ENCODE assay signal across 11 cellular contexts in the genomic region with DNA sequence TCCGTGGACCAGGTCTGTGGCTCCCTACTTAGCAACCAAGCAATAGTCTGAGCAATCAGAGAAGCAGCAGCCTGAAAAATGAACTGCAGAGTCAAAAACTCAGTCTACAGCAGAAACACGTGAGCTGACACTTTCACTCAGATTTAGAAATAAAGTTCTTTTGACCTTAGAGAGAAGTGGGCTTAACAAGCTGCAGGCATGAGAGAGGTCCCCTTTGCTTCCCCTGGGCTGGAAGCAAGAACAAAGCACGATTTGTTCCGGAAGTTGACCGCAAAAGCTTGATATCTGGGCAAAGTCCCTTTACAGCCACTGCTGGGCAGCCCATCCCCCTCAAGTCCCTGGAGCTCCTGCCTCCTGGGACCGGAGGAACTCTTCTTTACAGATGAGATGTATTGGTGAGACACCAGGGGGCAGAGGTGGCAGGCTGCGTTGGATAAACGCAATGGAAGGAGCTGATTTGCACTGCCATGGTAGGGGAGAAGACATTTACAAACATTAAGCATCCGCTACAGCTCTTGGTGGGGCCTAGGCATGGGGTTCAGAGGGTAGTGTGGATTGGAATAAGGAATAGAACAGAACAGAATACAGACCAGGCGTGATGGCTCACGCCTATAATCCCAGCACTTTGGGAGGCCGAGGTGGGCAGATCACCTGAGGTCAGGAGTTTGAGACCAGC. TPM values are rescaled to one million over a fixed set of nuclear protein-coding genes. Genes with fewer than 3 reads are reported as not detected.
A peak's percentile ranks its signal among the peaks of the same experiment; 100 is the strongest.
DNase-seq lines count a peak whose midpoint lies in the region; ATAC-seq, FAIRE-seq and TF ChIP-seq lines count a peak whose summit lies in the region.
"Had no signal": no experiment of that assay in that cellular context is flagged by ENCODE, and none has a peak within 500 bp of the region (broad histone marks: within the 10 kb centered on the region; RNA-seq: fewer than 3 reads in every experiment).

No MANE protein-coding gene starts in this region.

- H3K27me3 ChIP-seq in cardiac muscle cell (peaks cover 40% of the 10 kb centered on the region), right atrium auricular region (peaks cover 10 to 15% of the 10 kb centered on the region in 2 donors)

- no peak for FAIRE-seq in urothelium cell line (lab: Jason Lieb, UNC)
- FAIRE-seq: HTR-8/SVneo had no signal

- intact Hi-C loops in left colon (cut with DNase I, micrococcal nuclease) = loop anchor here in 1 of 2 donors (10.0 kb wide), 1 partner anchor 422 kb away; no protein-coding TSS in a partner anchor

- H3K9me3 ChIP-seq in cardiac muscle cell (ENCODE audit: low read depth) (no peaks in the 10 kb centered on the region), right atrium auricular region (no peaks in the 10 kb centered on the region)

- peak in 1 of 2 donors; percentile 41 for DNase-seq in cardiac muscle cell (ENCODE audit: low read depth in 1 of 2, low spot score in 1 of 2)
- DNase-seq in right atrium auricular region (ENCODE audit: low spot score) = no peak
- DNase-seq in left colon = peak; percentile 88 to 94
- peak; percentile 29 for DNase-seq in urothelium cell line (ENCODE audit: low spot score)
- DNase-seq in NCI-H2196 (lab: John Stamatoyannopoulos, UW; ENCODE audit: unreplicated experiment) = no peak
- no peak for DNase-seq in activated gamma-delta T cell (lab: John Stamatoyannopoulos, UW)
- DNase-seq: CD4-positive, CD25-positive, alpha-beta regulatory T cell had no signal

- no peaks in the 10 kb centered on the region for H3K36me3 ChIP-seq in cardiac muscle cell
- no peaks in the 10 kb centered on the region for H3K36me3 ChIP-seq in right atrium auricular region

- no peak overlapping the region for H3K4me3 ChIP-seq in cardiac muscle cell
- H3K4me3 ChIP-seq in right atrium auricular region = no peak overlapping the region

- peak; percentile 97 for ATAC-seq in left colon
- ATAC-seq in GM18498 (IDR thresholded peaks at IDR 0.05; ENCODE audit: unreplicated experiment) = no peak
- ATAC-seq: Right ventricle myocardium inferior had no signal

- H3K4me1 ChIP-seq in cardiac muscle cell (ENCODE audit: low read depth) (no peaks in the 10 kb centered on the region), right atrium auricular region (no peaks in the 10 kb centered on the region)

- TF ChIP-seq CTCF in cardiac muscle cell (IDR thresholded peaks at IDR 0.05; ENCODE audit: low read depth, low read length) (peak; percentile 23), right atrium auricular region (IDR thresholded peaks at IDR 0.05) (no peak), VCaP (conservative IDR thresholded peaks at IDR 0.05) (peak; percentile 14; the same call in 1 of the 2 replicates)

- H3K27ac ChIP-seq in cardiac muscle cell (no peak overlapping the region), right atrium auricular region (no peak overlapping the region), VCaP (peak overlapping the region; percentile 81)

RNA-seq across cellular contexts. Expression of a gene that starts 5.8 kb away (rescaled TPM):
- total RNA-seq in cardiac muscle cell = 0.14 TPM in 1 of 2 replicates, not detected in the other
- polyA plus RNA-seq in cardiac muscle cell = not detected in 2 replicates
- total RNA-seq in right atrium auricular region = not detected
- total RNA-seq in left colon = 10 to 100 TPM; 36.0 to 38.8 TPM
- total RNA-seq: CD4-positive, CD25-positive, alpha-beta regulatory T cell had no signal
- polyA plus RNA-seq: CD4-positive, CD25-positive, alpha-beta regulatory T cell had no signal

RNA-seq across cellular contexts. Expression of a gene that starts 23.1 kb away (rescaled TPM):
- total RNA-seq in cardiac muscle cell (8.1 and 9.8 TPM in 2 replicates), right atrium auricular region (1 to 10 TPM; 3.2 to 4.2 TPM), left colon (10 to 100 TPM; 49.4 to 53.4 TPM)
- polyA plus RNA-seq in cardiac muscle cell = 13.3 TPM in 2 replicates
- polyA plus RNA-seq: CD4-positive, CD25-positive, alpha-beta regulatory T cell had no signal

RNA-seq across cellular contexts. Expression of a gene that starts 30.3 kb away (rescaled TPM):
- total RNA-seq in cardiac muscle cell (41.0 and 51.9 TPM in 2 replicates), right atrium auricular region (10 to 100 TPM; 21.1 to 24.8 TPM), left colon (10 to 100 TPM; 58.7 to 59.6 TPM)
- polyA plus RNA-seq in cardiac muscle cell = 18.6 and 24.4 TPM in 2 replicates

RNA-seq across cellular contexts. Expression of a gene that starts 59.0 kb away (rescaled TPM):
- total RNA-seq in cardiac muscle cell (0.14 and 0.45 TPM in 2 replicates), right atrium auricular region (under 1 TPM; 0.20 to 0.22 TPM), left colon (under 1 TPM; 0.09 to 0.50 TPM)
- polyA plus RNA-seq in cardiac muscle cell = 1.8 TPM in 1 of 2 replicates, not detected in the other

RNA-seq across cellular contexts. Expression of a gene that starts 59.1 kb away (rescaled TPM):
- total RNA-seq in cardiac muscle cell = 97.0 and 217 TPM in 2 replicates
- 949 and 1,297 TPM in 2 replicates for polyA plus RNA-seq in cardiac muscle cell
- total RNA-seq in right atrium auricular region = 100 to 1,000 TPM; 276 to 335 TPM
- 100 to 1,000 TPM; 769 to 906 TPM for total RNA-seq in left colon

Comparison
In these comparisons a context has a peak if more than half of its experiments do, and no peak if none do; other contexts are left out.
1. CTCF ChIP-seq: peak in cardiac muscle cell (single experiment) and VCaP (single experiment); none in right atrium auricular region (0 of 2).
2. DNase-seq: peak in left colon (2 of 2) and urothelium cell line (single experiment); none in right atrium auricular region (single experiment), NCI-H2196 (single experiment) and activated gamma-delta T cell (single experiment).
3. RNA of a gene that starts 5.8 kb away (total RNA-seq): 36.0 to 38.8 TPM in left colon; not detected in right atrium auricular region and 0.14 TPM in cardiac muscle cell; every median in the first group is over 10 times any median in the second.